In genomic region chr15:80584561-80584964, GRCh38 we compare ENCODE assay signal across 26 cellular contexts.
DNase-seq lines count a peak whose midpoint lies in the region; ATAC-seq, FAIRE-seq and TF ChIP-seq lines count a peak whose summit lies in the region.
"Had no signal": no experiment of that assay in that cellular context is flagged by ENCODE, and none has a peak within 500 bp of the region (broad histone marks: within the 10 kb centered on the region; RNA-seq: fewer than 3 reads in every experiment).

No MANE protein-coding gene starts in this region.

- CTCF ChIA-PET in A549 (lab: Yijun Ruan, JAX) = interaction anchor here (1.3 to 1.5 kb wide), 4 partner anchors 17 to 195 kb away, joined by 3 to 7 read pairs (median 4); partner anchors contain the start of gene CEMIP
- CTCF ChIA-PET in PC-3 (lab: Charles Lee) = no interaction called here

- no peak for FAIRE-seq in A549 (lab: Jason Lieb, UNC)
- FAIRE-seq: colon had no signal

- H3K27me3 ChIP-seq in PC-3 (ENCODE audit: low read length) (no peaks in the 10 kb centered on the region), right lobe of liver (no peaks in the 10 kb centered on the region), uterus (no peaks in the 10 kb centered on the region)
- H3K27me3 ChIP-seq: heart right ventricle, tibial artery had no signal

- H2AFZ ChIP-seq in PC-3 (ENCODE audit: low read length) = no peak overlapping the region

- H3K4me3 ChIP-seq in A549 (no peak overlapping the region), PC-3 (ENCODE audit: low read length) (no peak overlapping the region), right lobe of liver (no peak overlapping the region), uterus (no peak overlapping the region)
- H3K4me3 ChIP-seq: HAP-1, heart right ventricle, skin epidermis, tibial artery had no signal

- H3K9me2 ChIP-seq in PC-3 (replicated peaks; ENCODE audit: low read length) = no peaks in the 10 kb centered on the region

- intact Hi-C loops in PC-3 (cut with micrococcal nuclease) = loop anchor here (10.0 kb wide), 1 partner anchor 160 kb away; no protein-coding TSS in a partner anchor
- intact Hi-C loops in cardiac septum (cut with DNase I) = no loop called here
- intact Hi-C loops in right lobe of liver (cut with DNase I) = no loop called here
- intact Hi-C loops in uterus (cut with DNase I; ENCODE audit: low total_unique reads) = no loop called here

- WGBS in A549 (ENCODE audit: missing lambda C conversion rate) = 46% methylated on average over 7 of the region's 7 CpGs
- 38% methylated on average over 1 of the region's 7 CpGs for WGBS in right lobe of liver (ENCODE audit: insufficient coverage, low coverage, low lambda C conversion rate, missing lambda C conversion rate)

- no peak for TF ChIP-seq POLR2A in A549 (IDR thresholded peaks at IDR 0.05; ENCODE audit: low read length)
- no peak for TF ChIP-seq POLR2A in right lobe of liver (IDR thresholded peaks at IDR 0.05)
- TF ChIP-seq POLR2A in uterus (IDR thresholded peaks at IDR 0.05) = no peak

- no peaks in the 10 kb centered on the region for H3K79me2 ChIP-seq in PC-3 (ENCODE audit: low read length)

- H3K4me2 ChIP-seq in A549 (peak overlapping the region; percentile 55), PC-3 (ENCODE audit: low read length) (no peak overlapping the region)

- H3K9ac ChIP-seq in PC-3 (ENCODE audit: low read length) = peak overlapping the region; percentile 24; the same call in 1 of the 2 replicates

- no peaks in the 10 kb centered on the region for H3K9me3 ChIP-seq in A549
- H3K9me3 ChIP-seq in PC-3 (ENCODE audit: low read length) = no peaks in the 10 kb centered on the region
- H3K9me3 ChIP-seq in right lobe of liver = no peaks in the 10 kb centered on the region
- no peaks in the 10 kb centered on the region for H3K9me3 ChIP-seq in uterus
- H3K9me3 ChIP-seq: HAP-1, heart right ventricle, tibial artery had no signal

- DNase-seq in A549 (ENCODE audit: low read depth in 1 of 2, low spot score in 1 of 2) (no peak), PC-3 (no peak), cardiac septum (ENCODE audit: low spot score) (peak; percentile 46), right lobe of liver (peak; percentile 72 to 88 (median 84)), nucleus accumbens (lab: John Stamatoyannopoulos, UW) (no peak), NCI-H1930 (lab: John Stamatoyannopoulos, UW) (no peak), NCI-H2171 treated with DMSO at 0.1 percent for 48 hours (lab: John Stamatoyannopoulos, UW) (no peak), uterus (no peak)
- DNase-seq: activated CD4-positive, alpha-beta memory T cell treated with anti-CD3 and anti-CD28 coated beads for 36 hours; activated effector memory CD4-positive, alpha-beta T cell treated with Interleukin-2 at 50 U/mL for 16 hours; anterior cingulate cortex; effector CD8-positive, alpha-beta T cell; GDM1; heart right ventricle; kidney glomerular epithelial cell; mesendoderm; naive B cell; NCI-H1436; NCI-H510A; occipital lobe; OCI-M1; SW 1271 had no signal

- H3K36me3 ChIP-seq in PC-3 (ENCODE audit: low read depth, low read length) (no peaks in the 10 kb centered on the region), right lobe of liver (no peaks in the 10 kb centered on the region), uterus (no peaks in the 10 kb centered on the region)
- H3K36me3 ChIP-seq: HAP-1, heart right ventricle had no signal

- H4K20me1 ChIP-seq in PC-3 (ENCODE audit: low read length) = no peaks in the 10 kb centered on the region

- H3K4me1 ChIP-seq in A549 (peaks cover 61% of the 10 kb centered on the region), PC-3 (ENCODE audit: insufficient read depth, low read length) (peaks cover 67% of the 10 kb centered on the region), right lobe of liver (peaks cover 0 to 20% (median 9%) of the 10 kb centered on the region in 4 donors), uterus (no peaks in the 10 kb centered on the region)
- H3K4me1 ChIP-seq: HAP-1, tibial artery had no signal

- POLR2A ChIA-PET in A549 (lab: Yijun Ruan, JAX) = no interaction called here
- POLR2A ChIA-PET in PC-3 (lab: Charles Lee; ENCODE audit: unreplicated experiment) = no interaction called here

- no peak for TF ChIP-seq EP300 in A549 (IDR thresholded peaks at IDR 0.05)

- H3F3A ChIP-seq in PC-3 (ENCODE audit: low read length, unreplicated experiment) = no peaks in the 10 kb centered on the region

- BruUV-seq in PC-3 (replicated peaks; lab: Mats Ljungman, UMichigan) = no TSS peak

- TF ChIP-seq RAD21 in A549 (conservative IDR thresholded peaks at IDR 0.05 in 1 of 2, IDR thresholded peaks at IDR 0.05 in 1 of 2) = no peak

- no peak for TF ChIP-seq CTCF in A549 (IDR thresholded peaks at IDR 0.05)
- TF ChIP-seq CTCF in PC-3 (conservative IDR thresholded peaks at IDR 0.05; ENCODE audit: low read depth, low read length) = no peak
- peak in 2 of 4 donors; percentile 21 to 25 for TF ChIP-seq CTCF in right lobe of liver (IDR thresholded peaks at IDR 0.05)
- no peak for TF ChIP-seq CTCF in uterus (IDR thresholded peaks at IDR 0.05)

- H3K27ac ChIP-seq in A549 = peak overlapping the region; percentile 35 to 36; a peak in 5 of 6 replicates
- H3K27ac ChIP-seq in PC-3 (ENCODE audit: low read length) = peak overlapping the region; percentile 97; the same call in 1 of the 2 replicates
- peak overlapping the region in 2 of 3 donors; percentile 33 to 47 for H3K27ac ChIP-seq in right lobe of liver
- H3K27ac ChIP-seq in uterus = no peak overlapping the region
- H3K27ac ChIP-seq: heart right ventricle, skin epidermis, tibial artery had no signal

- ATAC-seq in A549 (peak in 1 of 2 experiments; percentile 12; a peak in 3 of 6 replicates), PC-3 (no peak), right lobe of liver (peak; percentile 94 to 97 (median 96))

TF ChIP-seq in A549, 52 proteins besides CTCF, POLR2A, EP300 and RAD21:
- no peak for TF ChIP-seq KDM1A (IDR thresholded peaks at IDR 0.05; ENCODE audit: low read depth)
- no peak for TF ChIP-seq ZC3H11A (IDR thresholded peaks at IDR 0.05)

Comparison
In these comparisons a context has a peak if more than half of its experiments do, and no peak if none do; other contexts are left out.
1. DNase-seq: peak in cardiac septum (single experiment) and right lobe of liver (3 of 3); none in A549 (0 of 2), PC-3 (single experiment), nucleus accumbens (0 of 56), NCI-H1930 (0 of 2), NCI-H2171 treated with DMSO at 0.1 percent for 48 hours (single experiment) and uterus (0 of 2).
2. H3K27ac ChIP-seq: peak in A549 (2 of 2), PC-3 (single experiment) and right lobe of liver (2 of 3); none in uterus (0 of 2).